In genomic region chr16:76653390-76654026, GRCh38 we compare ENCODE assay signal across 8 cellular contexts.
DNase-seq lines count a peak whose midpoint lies in the region; ATAC-seq and TF ChIP-seq lines count a peak whose summit lies in the region.

No MANE protein-coding gene starts in this region.

- peak; percentile 32 for DNase-seq in COLO668 (lab: John Stamatoyannopoulos, UW; ENCODE audit: unreplicated experiment)
- DNase-seq in KBM-7: peak; percentile 56
- peak; percentile 13 to 60 for DNase-seq in fibroblast of lung (ENCODE audit: low read depth in 2 of 2)
- DNase-seq in renal cortical epithelial cell (ENCODE audit: low read depth): peak; percentile 42
- DNase-seq in stimulated activated naive CD4-positive, alpha-beta T cell (lab: John Stamatoyannopoulos, UW): no peak
- no peak for DNase-seq in epidermal melanocyte (ENCODE audit: insufficient read length, low spot score)

- H3K4me3 ChIP-seq in OCI-LY3 (ENCODE audit: low read length) (no peak overlapping the region), fibroblast of lung (replicated peaks in 1 of 4; ENCODE audit: control extremely low read depth in 1 of 4, insufficient read depth in 1 of 4, low read depth in 3 of 4, low read length in 4 of 4) (no peak overlapping the region)

- H3K27ac ChIP-seq in OCI-LY3 (ENCODE audit: low read length) (no peak overlapping the region), fibroblast of lung (ENCODE audit: insufficient read depth, low read length) (no peak overlapping the region)

- in situ Hi-C loops in KBM-7 (cut with MboI; ENCODE audit: low pct_unique_long_range_greater_than_20kb, low sequenced_read_pairs): no loop called here

- H3K27me3 ChIP-seq in OCI-LY3 (ENCODE audit: low read depth, low read length) (no peaks in the 10 kb centered on the region), fibroblast of lung (ENCODE audit: control insufficient read depth, insufficient read depth, low read length) (no peaks in the 10 kb centered on the region)

- H2AFZ ChIP-seq in OCI-LY3 (ENCODE audit: low read depth, low read length): no peak overlapping the region
- no peak overlapping the region for H2AFZ ChIP-seq in fibroblast of lung (ENCODE audit: low read length)

- H3K4me2 ChIP-seq in OCI-LY3 (ENCODE audit: low read length) (no peak overlapping the region), fibroblast of lung (ENCODE audit: extremely low read depth, insufficient read depth, low read length) (no peak overlapping the region)

- no peak overlapping the region for H3K9ac ChIP-seq in OCI-LY3 (ENCODE audit: low read length)
- no peak overlapping the region for H3K9ac ChIP-seq in fibroblast of lung (ENCODE audit: insufficient read depth, low read length)

- no peaks in the 10 kb centered on the region for H3K9me3 ChIP-seq in OCI-LY3 (ENCODE audit: insufficient read depth, low read length)
- no peaks in the 10 kb centered on the region for H3K9me3 ChIP-seq in fibroblast of lung (ENCODE audit: control insufficient read depth, insufficient read depth, low read depth, low read length)

- TF ChIP-seq CTCF in OCI-LY3 (IDR thresholded peaks at IDR 0.05; ENCODE audit: low read depth, low read length) (peak; percentile 86), fibroblast of lung (conservative IDR thresholded peaks at IDR 0.05 in 1 of 2, IDR thresholded peaks at IDR 0.05 in 1 of 2; ENCODE audit: low read depth in 1 of 2, low read length in 2 of 2) (peak in 1 of 2 donors; percentile 72)

- peaks cover 19% of the 10 kb centered on the region for H4K20me1 ChIP-seq in OCI-LY3 (ENCODE audit: insufficient read depth, low read length)
- H4K20me1 ChIP-seq in fibroblast of lung (ENCODE audit: control insufficient read depth, extremely low read depth, insufficient read depth, low read length): no peaks in the 10 kb centered on the region

- no peaks in the 10 kb centered on the region for H3K36me3 ChIP-seq in OCI-LY3 (replicated peaks; ENCODE audit: low read depth, low read length)
- no peaks in the 10 kb centered on the region for H3K36me3 ChIP-seq in fibroblast of lung (ENCODE audit: control insufficient read depth, insufficient read depth, low read length)

- no peaks in the 10 kb centered on the region for H3K79me2 ChIP-seq in OCI-LY3 (ENCODE audit: low read length)
- no peaks in the 10 kb centered on the region for H3K79me2 ChIP-seq in fibroblast of lung (ENCODE audit: control insufficient read depth, insufficient read depth, low read length)

- ATAC-seq in GM19397 (IDR thresholded peaks at IDR 0.05; ENCODE audit: unreplicated experiment): peak; percentile 63

- H3K4me1 ChIP-seq in OCI-LY3 (ENCODE audit: low read length) (peaks cover 10% of the 10 kb centered on the region), fibroblast of lung (ENCODE audit: control insufficient read depth, extremely low read depth, insufficient read depth, low read length) (no peaks in the 10 kb centered on the region)

Comparison
In these comparisons a context has a peak if more than half of its experiments do, and no peak if none do; other contexts are left out.
1. DNase-seq: peak in COLO668 (single experiment), KBM-7 (single experiment), fibroblast of lung (2 of 2) and renal cortical epithelial cell (single experiment); none in stimulated activated naive CD4-positive, alpha-beta T cell (0 of 6) and epidermal melanocyte (single experiment).